Comparison of ENCODE assay signal across 11 cellular contexts in the genomic region with DNA sequence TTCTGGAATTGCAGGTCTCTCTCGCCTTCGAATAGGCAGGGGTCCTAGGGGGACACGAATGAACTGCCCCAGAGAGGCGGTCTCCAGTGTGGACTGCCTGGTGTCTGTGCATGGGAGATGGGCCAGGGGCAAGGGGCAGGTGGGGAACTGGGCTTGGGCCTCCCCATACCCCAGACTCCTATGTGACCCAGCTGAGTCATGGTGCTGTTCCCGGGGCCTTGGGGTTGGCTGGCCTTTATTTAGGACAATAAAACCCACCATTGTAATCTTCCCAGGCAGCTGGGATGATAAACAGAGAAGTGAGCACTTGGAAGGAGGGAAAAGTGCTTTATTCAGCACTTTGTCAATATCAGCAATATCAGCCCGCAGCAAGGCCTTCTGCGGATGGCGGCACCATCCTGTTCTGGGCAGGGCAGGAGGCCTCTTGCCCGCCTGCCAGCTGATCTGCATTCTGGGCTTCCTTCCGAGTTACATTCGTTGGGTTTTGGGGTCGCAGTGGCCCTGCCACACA.
A peak's percentile ranks its signal among the peaks of the same experiment; 100 is the strongest.
DNase-seq lines count a peak whose midpoint lies in the region; ATAC-seq and TF ChIP-seq lines count a peak whose summit lies in the region.
"Had no signal": no experiment of that assay in that cellular context is flagged by ENCODE, and none has a peak within 500 bp of the region (broad histone marks: within the 10 kb centered on the region; RNA-seq: fewer than 3 reads in every experiment).

No MANE protein-coding gene starts in this region.

- no peak overlapping the region for H2AFZ ChIP-seq in mesenchymal stem cell (ENCODE audit: low read depth, low read length)

- no peak for TF ChIP-seq POLR2A in stomach (IDR thresholded peaks at IDR 0.05)

- TF ChIP-seq CTCF in colonic mucosa (IDR thresholded peaks at IDR 0.05): no peak
- TF ChIP-seq CTCF in stomach (IDR thresholded peaks at IDR 0.05): no peak
- TF ChIP-seq CTCF in mucosa of descending colon (IDR thresholded peaks at IDR 0.05): no peak

- H2BK120ac ChIP-seq in mesenchymal stem cell (ENCODE audit: low read depth, low read length): peak overlapping the region; percentile 97

- H3K36me3 ChIP-seq in SJCRH30 (no peaks in the 10 kb centered on the region), colonic mucosa (no peaks in the 10 kb centered on the region), mesenchymal stem cell (ENCODE audit: control insufficient read depth in 1 of 2, insufficient read depth in 2 of 2, low read depth in 1 of 2, low read length in 2 of 2) (peaks cover 0 to 4% of the 10 kb centered on the region in 2 experiments), stomach (no peaks in the 10 kb centered on the region), mucosa of descending colon (ENCODE audit: low read depth) (no peaks in the 10 kb centered on the region)

- peak overlapping the region; percentile 96 to 100 for H2BK12ac ChIP-seq in mesenchymal stem cell (ENCODE audit: low read length in 2 of 2)

- H3K27ac ChIP-seq in SJCRH30 (peak overlapping the region; percentile 48), colonic mucosa (peak overlapping the region; percentile 86), mesenchymal stem cell (ENCODE audit: low read length, poor library complexity, severe bottlenecking) (peak overlapping the region; percentile 100), stomach (peak overlapping the region in 4 of 5 donors; percentile 63 to 83 (median 76))

- peak overlapping the region; percentile 98 to 99 for H3K4ac ChIP-seq in mesenchymal stem cell (ENCODE audit: low read depth in 1 of 2, low read length in 2 of 2)

- H3K14ac ChIP-seq in mesenchymal stem cell (ENCODE audit: low read length in 2 of 2): peak overlapping the region in 1 of 2 experiments; percentile 95

- intact Hi-C loops in colonic mucosa (cut with DNase I): no loop called here
- intact Hi-C loops in stomach (cut with DNase I; ENCODE audit: low total_unique reads): no loop called here
- intact Hi-C loops in mucosa of descending colon (cut with DNase I, micrococcal nuclease): no loop called here

- H3K9ac ChIP-seq in colonic mucosa (ENCODE audit: low read depth in 2 of 2, low read length in 2 of 2): peak overlapping the region in 1 of 2 donors; percentile 32
- H3K9ac ChIP-seq in mesenchymal stem cell (ENCODE audit: low read length): no peak overlapping the region

- no peaks in the 10 kb centered on the region for H3K27me3 ChIP-seq in SJCRH30
- H3K27me3 ChIP-seq in colonic mucosa: no peaks in the 10 kb centered on the region
- H3K27me3 ChIP-seq in mesenchymal stem cell (ENCODE audit: control insufficient read depth in 1 of 2, insufficient read depth in 1 of 2, low read length in 2 of 2): no peaks in the 10 kb centered on the region
- no peaks in the 10 kb centered on the region for H3K27me3 ChIP-seq in stomach

- ATAC-seq in mucosa of descending colon: no peak

- H3K9me3 ChIP-seq in SJCRH30 (replicated peaks): no peaks in the 10 kb centered on the region
- no peaks in the 10 kb centered on the region for H3K9me3 ChIP-seq in colonic mucosa
- no peaks in the 10 kb centered on the region for H3K9me3 ChIP-seq in mesenchymal stem cell (ENCODE audit: control insufficient read depth, low read length)
- H3K9me3 ChIP-seq in stomach: no peaks in the 10 kb centered on the region
- no peaks in the 10 kb centered on the region for H3K9me3 ChIP-seq in mucosa of descending colon

- peak overlapping the region; percentile 60 for H2BK15ac ChIP-seq in mesenchymal stem cell (ENCODE audit: low read depth, poor library complexity, severe bottlenecking)

- H3K4me2 ChIP-seq in mesenchymal stem cell (ENCODE audit: low read length, poor library complexity, severe bottlenecking): no peak overlapping the region

- H3K79me1 ChIP-seq in mesenchymal stem cell (replicated peaks; ENCODE audit: low read length, poor library complexity, severe bottlenecking): peaks cover 28% of the 10 kb centered on the region

- TF ChIP-seq EP300 in stomach (IDR thresholded peaks at IDR 0.05): no peak

- peak overlapping the region; percentile 88 for H2BK5ac ChIP-seq in mesenchymal stem cell (ENCODE audit: low read depth, low read length, poor library complexity, severe bottlenecking)

- H3K4me1 ChIP-seq in SJCRH30 (peaks cover 19% of the 10 kb centered on the region), colonic mucosa (peaks cover 12% of the 10 kb centered on the region), mesenchymal stem cell (ENCODE audit: control insufficient read depth, insufficient read depth, low read depth, low read length) (peaks cover 65% of the 10 kb centered on the region), stomach (peaks cover 8 to 52% (median 34%) of the 10 kb centered on the region in 4 donors), mucosa of descending colon (ENCODE audit: low read depth) (no peaks in the 10 kb centered on the region)

- H2AK5ac ChIP-seq in mesenchymal stem cell (ENCODE audit: low read length, severe bottlenecking): peak overlapping the region; percentile 99

- H3K23ac ChIP-seq in mesenchymal stem cell (ENCODE audit: low read length in 2 of 2): peak overlapping the region in 1 of 2 experiments; percentile 84

- H4K91ac ChIP-seq in mesenchymal stem cell (ENCODE audit: low read length): peak overlapping the region; percentile 99

- no peak overlapping the region for H3K4me3 ChIP-seq in SJCRH30
- H3K4me3 ChIP-seq in colonic mucosa: no peak overlapping the region
- H3K4me3 ChIP-seq in mesenchymal stem cell (ENCODE audit: insufficient read depth in 1 of 2, low read depth in 1 of 2, low read length in 2 of 2): no peak overlapping the region
- H3K4me3 ChIP-seq in stomach: no peak overlapping the region
- H3K4me3 ChIP-seq in mucosa of descending colon: no peak overlapping the region

- peak overlapping the region; percentile 98 to 99 for H3K18ac ChIP-seq in mesenchymal stem cell (ENCODE audit: low read depth in 1 of 2, low read length in 2 of 2)

- DNase-seq in SJCRH30 (no peak), colonic mucosa (no peak), mesenchymal stem cell (peak; percentile 59), stomach (no peak), mucosa of descending colon (no peak), SIG-M5 (lab: John Stamatoyannopoulos, UW) (no peak), NCI-H2107 (lab: John Stamatoyannopoulos, UW) (no peak)
- DNase-seq in activated effector memory CD4-positive, alpha-beta T cell treated with anti-CD3 and anti-CD28 coated beads, Interleukin-2, amount 50 U/mL, for 16 hours: no peak
- DNase-seq: activated CD4-positive, alpha-beta T cell treated with anti-CD3 and anti-CD28 coated beads for 4 hours; kidney glomerular epithelial cell; NCI-H2081 had no signal

- WGBS in mesenchymal stem cell: 68% methylated on average over 10 of the region's 12 CpGs
- WGBS in stomach, 5 donors: 59 to 74% (median 64%) methylated on average over 11 to 12 of the region's 12 CpGs

- H4K8ac ChIP-seq in mesenchymal stem cell (ENCODE audit: low read length): peak overlapping the region; percentile 96

Comparison
In these comparisons a context has a peak if more than half of its experiments do, and no peak if none do; other contexts are left out.
1. H3K27ac ChIP-seq: peak in every context shown above with its lines; median percentile 100 in mesenchymal stem cell; 86 in colonic mucosa; 76 in stomach; 48 in SJCRH30.